In the genomic region with DNA sequence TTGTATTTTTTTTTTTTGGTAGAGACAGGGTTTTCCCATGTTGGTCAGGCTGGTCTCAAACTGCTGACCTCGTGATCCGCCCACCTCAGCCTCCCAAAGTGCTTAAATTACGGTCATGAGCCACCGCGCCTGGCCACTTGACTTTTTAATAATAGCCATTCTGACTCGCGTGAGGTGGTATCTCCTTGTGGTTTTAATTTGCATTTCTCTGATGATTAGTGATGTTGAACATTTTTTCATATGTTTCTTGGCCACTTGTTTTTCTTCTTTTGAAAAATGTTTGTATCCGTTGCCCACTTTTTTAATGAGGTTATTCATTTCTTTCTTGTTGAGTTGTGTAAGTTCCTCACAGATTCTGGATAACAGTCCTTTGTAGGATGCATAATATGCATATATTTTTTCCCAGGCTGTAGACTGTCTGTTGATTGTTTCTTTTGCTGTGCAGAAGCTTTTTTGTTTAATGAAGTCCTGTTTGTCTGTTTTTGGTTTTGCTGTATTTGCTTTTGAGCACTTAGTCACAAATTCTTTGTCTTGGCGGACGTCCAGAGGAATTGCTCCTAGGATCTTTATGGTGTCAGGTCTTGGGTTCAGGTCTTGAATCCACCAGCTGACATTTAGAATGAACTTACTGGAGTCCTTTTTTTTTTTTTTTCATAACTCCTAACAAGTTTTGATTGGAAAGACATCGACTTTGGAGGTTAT, we compare ENCODE assay signal across 17 cellular contexts. TPM values are rescaled to one million over a fixed set of nuclear protein-coding genes. Genes with fewer than 3 reads are reported as not detected.
DNase-seq lines count a peak whose midpoint lies in the region; ATAC-seq, FAIRE-seq and TF ChIP-seq lines count a peak whose summit lies in the region.
"Had no signal": no experiment of that assay in that cellular context is flagged by ENCODE, and none has a peak within 500 bp of the region (broad histone marks: within the 10 kb centered on the region; RNA-seq: fewer than 3 reads in every experiment).

No MANE protein-coding gene starts in this region.

- H2BK120ac ChIP-seq in mesenchymal stem cell (ENCODE audit: low read depth, low read length): no peak overlapping the region

- no peak overlapping the region for H3K18ac ChIP-seq in mesenchymal stem cell (ENCODE audit: low read depth in 1 of 2, low read length in 2 of 2)

- TF ChIP-seq CTCF in GM12865 (IDR thresholded peaks at IDR 0.05; ENCODE audit: insufficient read depth, low read depth, low read length, missing control alignments) (no peak), astrocyte (IDR thresholded peaks at IDR 0.05; ENCODE audit: insufficient read depth, low read depth, low read length) (no peak)

- H3K36me3 ChIP-seq in astrocyte (ENCODE audit: insufficient read depth, low read length): peaks cover 2% of the 10 kb centered on the region
- peaks cover 34 to 41% of the 10 kb centered on the region in 2 experiments for H3K36me3 ChIP-seq in mesenchymal stem cell (ENCODE audit: control insufficient read depth in 1 of 2, insufficient read depth in 2 of 2, low read depth in 1 of 2, low read length in 2 of 2)

- no peak overlapping the region for H4K91ac ChIP-seq in mesenchymal stem cell (ENCODE audit: low read length)

- no peaks in the 10 kb centered on the region for H3K27me3 Mint-ChIP-seq in astrocyte (ENCODE audit: low read depth, unreplicated experiment)
- H3K27me3 Mint-ChIP-seq in activated CD8-positive, alpha-beta T cell treated with anti-CD3 and anti-CD28 coated beads, Interleukin-2, amount 10 ng/mL, durations not matched to agents 7 days and 5 days (ENCODE audit: low read depth): no peaks in the 10 kb centered on the region
- H3K27me3 Mint-ChIP-seq: activated naive CD8-positive, alpha-beta T cell treated with anti-CD3 and anti-CD28 coated beads, Interleukin-2, amount 10 ng/mL, durations not matched to agents 7 days and 5 days had no signal

- no peak overlapping the region for H2BK5ac ChIP-seq in mesenchymal stem cell (ENCODE audit: low read depth, low read length, poor library complexity, severe bottlenecking)

- H3K9me3 Mint-ChIP-seq in astrocyte (ENCODE audit: unreplicated experiment): no peaks in the 10 kb centered on the region
- no peaks in the 10 kb centered on the region for H3K9me3 Mint-ChIP-seq in activated CD8-positive, alpha-beta T cell treated with anti-CD3 and anti-CD28 coated beads, Interleukin-2, amount 10 ng/mL, durations not matched to agents 7 days and 5 days (ENCODE audit: insufficient read depth)
- H3K9me3 Mint-ChIP-seq: activated naive CD8-positive, alpha-beta T cell treated with anti-CD3 and anti-CD28 coated beads, Interleukin-2, amount 10 ng/mL, durations not matched to agents 7 days and 5 days had no signal

- DNase-seq in GM12865 (ENCODE audit: low read depth) (peak; percentile 85), astrocyte (ENCODE audit: low read depth) (peak; percentile 31), mesenchymal stem cell (peak; percentile 50), NCI-H2227 (lab: John Stamatoyannopoulos, UW; ENCODE audit: unreplicated experiment) (no peak), MV-4-11 (lab: John Stamatoyannopoulos, UW) (no peak)
- DNase-seq in activated CD8-positive, alpha-beta T cell treated with anti-CD3 and anti-CD28 coated beads, Interleukin-2, amount 10 ng/mL, durations not matched to agents 7 days and 5 days: no peak
- DNase-seq: activated naive CD8-positive, alpha-beta T cell treated with anti-CD3 and anti-CD28 coated beads, Interleukin-2, amount 10 ng/mL, durations not matched to agents 7 days and 5 days; head of caudate nucleus; lower lobe of right lung; MM.1S; NCI-H524 treated with DMSO at 0.1 percent for 48 hours; small intestine had no signal

- no peak overlapping the region for H3K4me3 Mint-ChIP-seq in astrocyte (ENCODE audit: unreplicated experiment)
- H3K4me3 Mint-ChIP-seq in activated CD8-positive, alpha-beta T cell treated with anti-CD3 and anti-CD28 coated beads, Interleukin-2, amount 10 ng/mL, durations not matched to agents 7 days and 5 days: no peak overlapping the region
- H3K4me3 Mint-ChIP-seq: activated naive CD8-positive, alpha-beta T cell treated with anti-CD3 and anti-CD28 coated beads, Interleukin-2, amount 10 ng/mL, durations not matched to agents 7 days and 5 days had no signal

- H3K4me3 ChIP-seq in GM12865 (ENCODE audit: low read depth, low read length) (no peak overlapping the region), astrocyte (ENCODE audit: insufficient read depth, low read depth, low read length) (no peak overlapping the region), mesenchymal stem cell (ENCODE audit: insufficient read depth in 1 of 2, low read depth in 1 of 2, low read length in 2 of 2) (no peak overlapping the region)
- H3K4me3 ChIP-seq: lower lobe of right lung, suprapubic skin had no signal

- H2AFZ ChIP-seq in astrocyte (ENCODE audit: low read depth, low read length) (no peak overlapping the region), mesenchymal stem cell (ENCODE audit: low read depth, low read length) (no peak overlapping the region)

- peak overlapping the region; percentile 4 for H3K4me2 ChIP-seq in astrocyte (ENCODE audit: low read length)
- H3K4me2 ChIP-seq in mesenchymal stem cell (ENCODE audit: low read length, poor library complexity, severe bottlenecking): no peak overlapping the region

- no peak overlapping the region for H3K14ac ChIP-seq in mesenchymal stem cell (ENCODE audit: low read length in 2 of 2)

- FAIRE-seq in astrocyte (lab: Jason Lieb, UNC): no peak
- FAIRE-seq: small intestine had no signal

- no peak overlapping the region for H3K23ac ChIP-seq in mesenchymal stem cell (ENCODE audit: low read length in 2 of 2)

- no peak overlapping the region for H2BK15ac ChIP-seq in mesenchymal stem cell (ENCODE audit: low read depth, poor library complexity, severe bottlenecking)

- H3K9ac ChIP-seq in astrocyte (ENCODE audit: low read length) (no peak overlapping the region), mesenchymal stem cell (ENCODE audit: low read length) (no peak overlapping the region)

- peaks cover 6% of the 10 kb centered on the region for H3K36me3 Mint-ChIP-seq in astrocyte (ENCODE audit: low read depth, unreplicated experiment)
- peaks cover 62% of the 10 kb centered on the region for H3K36me3 Mint-ChIP-seq in activated CD8-positive, alpha-beta T cell treated with anti-CD3 and anti-CD28 coated beads, Interleukin-2, amount 10 ng/mL, durations not matched to agents 7 days and 5 days (ENCODE audit: low read depth)

- no peak overlapping the region for H2BK12ac ChIP-seq in mesenchymal stem cell (ENCODE audit: low read length in 2 of 2)

- H3K4ac ChIP-seq in mesenchymal stem cell (ENCODE audit: low read depth in 1 of 2, low read length in 2 of 2): no peak overlapping the region

- H4K20me1 ChIP-seq in astrocyte (ENCODE audit: insufficient read depth, low read length): peaks cover 11% of the 10 kb centered on the region

- H3K79me2 ChIP-seq in astrocyte (ENCODE audit: insufficient read depth, low read length): no peaks in the 10 kb centered on the region

- POLR2A ChIA-PET in activated CD8-positive, alpha-beta T cell treated with anti-CD3 and anti-CD28 coated beads, Interleukin-2, amount 10 ng/mL, durations not matched to agents 7 days and 5 days (lab: Charles Lee): no interaction called here

- peak; percentile 81 for ATAC-seq in HG02759 (IDR thresholded peaks at IDR 0.05; ENCODE audit: unreplicated experiment)
- ATAC-seq in GM21367 (IDR thresholded peaks at IDR 0.05; ENCODE audit: unreplicated experiment): no peak
- ATAC-seq in activated CD8-positive, alpha-beta T cell treated with anti-CD3 and anti-CD28 coated beads, Interleukin-2, amount 10 ng/mL, durations not matched to agents 7 days and 5 days: no peak
- ATAC-seq: lower lobe of right lung, Right ventricle myocardium inferior had no signal

- H3K27ac ChIP-seq in astrocyte (ENCODE audit: low read depth, low read length) (no peak overlapping the region), mesenchymal stem cell (ENCODE audit: low read length, poor library complexity, severe bottlenecking) (no peak overlapping the region)
- H3K27ac ChIP-seq: lower lobe of right lung, neutrophil, suprapubic skin had no signal

- H4K8ac ChIP-seq in mesenchymal stem cell (ENCODE audit: low read length): no peak overlapping the region

- H3K79me1 ChIP-seq in mesenchymal stem cell (replicated peaks; ENCODE audit: low read length, poor library complexity, severe bottlenecking): peaks cover 8% of the 10 kb centered on the region

- peaks cover 19% of the 10 kb centered on the region for H3K4me1 Mint-ChIP-seq in astrocyte (ENCODE audit: low read depth, unreplicated experiment)
- H3K4me1 Mint-ChIP-seq in activated CD8-positive, alpha-beta T cell treated with anti-CD3 and anti-CD28 coated beads, Interleukin-2, amount 10 ng/mL, durations not matched to agents 7 days and 5 days (ENCODE audit: low read depth): peaks cover 2% of the 10 kb centered on the region
- H3K4me1 Mint-ChIP-seq: activated naive CD8-positive, alpha-beta T cell treated with anti-CD3 and anti-CD28 coated beads, Interleukin-2, amount 10 ng/mL, durations not matched to agents 7 days and 5 days had no signal

- no peak overlapping the region for H2AK5ac ChIP-seq in mesenchymal stem cell (ENCODE audit: low read length, severe bottlenecking)

- H3K27me3 ChIP-seq in astrocyte (ENCODE audit: insufficient read depth, low read length) (no peaks in the 10 kb centered on the region), mesenchymal stem cell (ENCODE audit: control insufficient read depth in 1 of 2, insufficient read depth in 1 of 2, low read length in 2 of 2) (no peaks in the 10 kb centered on the region)
- H3K27me3 ChIP-seq: neutrophil, suprapubic skin had no signal

- no peaks in the 10 kb centered on the region for H3K9me3 ChIP-seq in astrocyte (ENCODE audit: insufficient read depth, low read depth, low read length)
- H3K9me3 ChIP-seq in mesenchymal stem cell (ENCODE audit: control insufficient read depth, low read length): no peaks in the 10 kb centered on the region
- H3K9me3 ChIP-seq: lower lobe of right lung, neutrophil, suprapubic skin had no signal

- no peaks in the 10 kb centered on the region for H3K4me1 ChIP-seq in astrocyte (ENCODE audit: insufficient read depth, low read length)
- H3K4me1 ChIP-seq in mesenchymal stem cell (ENCODE audit: control insufficient read depth, insufficient read depth, low read depth, low read length): peaks cover 16% of the 10 kb centered on the region
- H3K4me1 ChIP-seq: lower lobe of right lung had no signal

- 76% methylated on average over 11 of the region's 11 CpGs for WGBS in mesenchymal stem cell

- CTCF ChIA-PET in activated CD8-positive, alpha-beta T cell treated with anti-CD3 and anti-CD28 coated beads, Interleukin-2, amount 10 ng/mL, durations not matched to agents 7 days and 5 days (lab: Charles Lee): no interaction called here

- no peak overlapping the region for H3K27ac Mint-ChIP-seq in astrocyte (ENCODE audit: unreplicated experiment)
- H3K27ac Mint-ChIP-seq in activated CD8-positive, alpha-beta T cell treated with anti-CD3 and anti-CD28 coated beads, Interleukin-2, amount 10 ng/mL, durations not matched to agents 7 days and 5 days: no peak overlapping the region
- H3K27ac Mint-ChIP-seq: activated naive CD8-positive, alpha-beta T cell treated with anti-CD3 and anti-CD28 coated beads, Interleukin-2, amount 10 ng/mL, durations not matched to agents 7 days and 5 days had no signal

RNA-seq across cellular contexts. Expression of gene PGAM5, which starts 10.3 kb away (rescaled TPM):
- 33.3 and 43.4 TPM in 2 replicates for total RNA-seq in astrocyte
- polyA plus RNA-seq in mesenchymal stem cell (2013, experiment 1 of 2): 13.1 TPM
- 13.1 TPM for polyA plus RNA-seq in mesenchymal stem cell (2013, experiment 2 of 2)
- total RNA-seq in activated CD8-positive, alpha-beta T cell treated with anti-CD3 and anti-CD28 coated beads, Interleukin-2, amount 10 ng/mL, durations not matched to agents 7 days and 5 days: 10 to 100 TPM; 59.3 to 59.8 TPM

RNA-seq across cellular contexts. Expression of gene PXMP2, which starts 13.0 kb away (rescaled TPM):
- total RNA-seq in astrocyte: 8.1 and 9.0 TPM in 2 replicates
- 15.3 TPM for polyA plus RNA-seq in mesenchymal stem cell (2013, experiment 1 of 2)
- polyA plus RNA-seq in mesenchymal stem cell (2013, experiment 2 of 2): 15.8 TPM
- 10 to 100 TPM; 38.0 to 40.6 TPM for total RNA-seq in activated CD8-positive, alpha-beta T cell treated with anti-CD3 and anti-CD28 coated beads, Interleukin-2, amount 10 ng/mL, durations not matched to agents 7 days and 5 days

RNA-seq across cellular contexts. Expression of gene POLE, which starts 13.2 kb away (rescaled TPM):
- 11.9 and 15.4 TPM in 2 replicates for total RNA-seq in astrocyte
- polyA plus RNA-seq in mesenchymal stem cell (2013, experiment 1 of 2): 4.5 TPM
- polyA plus RNA-seq in mesenchymal stem cell (2013, experiment 2 of 2): 3.9 TPM
- 100 to 1,000 TPM; 200 to 202 TPM for total RNA-seq in activated CD8-positive, alpha-beta T cell treated with anti-CD3 and anti-CD28 coated beads, Interleukin-2, amount 10 ng/mL, durations not matched to agents 7 days and 5 days

Comparison
In these comparisons a context has a peak if more than half of its experiments do, and no peak if none do; other contexts are left out.
1. DNase-seq: peak in GM12865 (single experiment), astrocyte (single experiment) and mesenchymal stem cell (single experiment); none in NCI-H2227 (single experiment), MV-4-11 (single experiment) and activated CD8-positive, alpha-beta T cell treated with anti-CD3 and anti-CD28 coated beads, Interleukin-2, amount 10 ng/mL, durations not matched to agents 7 days and 5 days (single experiment).
2. RNA of gene POLE, which starts 13.2 kb away (total RNA-seq): 200 to 202 TPM in activated CD8-positive, alpha-beta T cell treated with anti-CD3 and anti-CD28 coated beads, Interleukin-2, amount 10 ng/mL, durations not matched to agents 7 days and 5 days; 11.9 to 15.4 TPM in astrocyte; every median in the first group is over 10 times any median in the second.